Comparison of ENCODE assay signal across 19 cellular contexts in the genomic region with DNA sequence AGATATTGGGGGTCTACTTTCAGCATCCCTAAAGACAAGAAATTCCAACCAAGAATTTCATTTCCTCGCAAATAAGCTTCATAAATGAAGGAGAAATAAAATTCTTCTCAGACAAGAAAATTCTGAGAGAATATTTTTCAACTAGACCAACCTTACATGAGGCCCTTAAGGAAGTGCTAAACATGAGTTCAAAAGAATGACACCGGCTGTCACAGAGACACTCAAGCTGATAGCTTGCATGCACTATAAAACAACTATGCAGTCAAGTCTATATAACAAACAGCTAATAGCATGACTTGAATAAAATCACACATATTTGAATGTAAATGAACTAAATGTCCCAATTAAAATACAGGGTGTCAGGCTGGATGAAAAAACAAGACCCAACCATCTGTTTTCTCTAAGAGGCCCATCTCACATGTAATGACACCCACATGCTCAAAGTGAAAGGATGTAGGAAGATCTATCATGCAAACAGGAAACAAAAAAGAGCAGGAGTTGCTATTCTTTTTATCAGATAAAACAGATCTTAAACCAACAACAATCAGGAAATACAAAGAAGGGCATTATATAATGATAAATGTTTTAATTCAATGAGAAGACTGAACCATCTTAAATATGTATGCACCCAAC.
"Had no signal": no experiment of that assay in that cellular context is flagged by ENCODE, and none has a peak within 500 bp of the region (broad histone marks: within the 10 kb centered on the region; RNA-seq: fewer than 3 reads in every experiment).

No MANE protein-coding gene starts in this region.

- H3K27ac ChIP-seq: esophagus muscularis mucosa, gastroesophageal sphincter, heart left ventricle, left ventricle myocardium inferior, upper lobe of right lung, VCaP had no signal

- ATAC-seq: gastroesophageal sphincter, heart left ventricle, upper lobe of right lung had no signal

- H3K27me3 ChIP-seq: esophagus muscularis mucosa, gastroesophageal sphincter, upper lobe of right lung had no signal

- DNase-seq: activated CD4-positive, alpha-beta T cell treated with anti-CD3 and anti-CD28 coated beads for 1 hour; activated CD8-positive, alpha-beta memory T cell treated with anti-CD3 and anti-CD28 coated beads for 24 hours; activated CD8-positive, alpha-beta memory T cell treated with anti-CD3 and anti-CD28 coated beads, Interleukin-2, amount 50 U/mL, for 48 hours; activated gamma-delta T cell; activated T-cell treated with anti-CD3 and anti-CD28 coated beads, Interleukin-2, amount 50 U/mL, for 48 hours; aorta; effector CD4-positive, alpha-beta T cell; heart left ventricle; kidney glomerular epithelial cell; left ventricle myocardium inferior; mammary epithelial cell; midbrain; retina; SK-N-SH; stimulated activated CD8-positive, alpha-beta memory T cell treated with anti-CD3 and anti-CD28 coated beads, Interleukin-4, amount 100 ng/mL, for 48 hours; upper lobe of right lung had no signal

- H3K9me3 ChIP-seq: gastroesophageal sphincter, SK-N-SH, upper lobe of right lung had no signal
